In genomic region chr3:13191016-13191415, GRCh38 we compare ENCODE assay signal across 21 cellular contexts.
A peak's percentile ranks its signal among the peaks of the same experiment; 100 is the strongest.
DNase-seq lines count a peak whose midpoint lies in the region; TF ChIP-seq lines count a peak whose summit lies in the region.
"Had no signal": no experiment of that assay in that cellular context is flagged by ENCODE, and none has a peak within 500 bp of the region (broad histone marks: within the 10 kb centered on the region; RNA-seq: fewer than 3 reads in every experiment).

No MANE protein-coding gene starts in this region.

- H3K36me3 Mint-ChIP-seq in H9 (ENCODE audit: insufficient read depth in 1 of 3, low read depth in 3 of 3): no peaks in the 10 kb centered on the region
- no peaks in the 10 kb centered on the region for H3K36me3 Mint-ChIP-seq in activated T-helper 2 cell treated with anti-CD3 and anti-CD28 coated beads, Interferon-gamma antibody, Interleukin-2, Interleukin-4, amounts not matched to agents 10 μg/mL and 5 μg/mL and 100 μg/mL, durations not matched to agents 14 hours and 24 hours and 36 hours (ENCODE audit: low read depth)
- H3K36me3 Mint-ChIP-seq: CD4-positive, CD25-positive, alpha-beta regulatory T cell; IgD-negative memory B cell had no signal

- no peak overlapping the region for H3K4me3 Mint-ChIP-seq in H9
- H3K4me3 Mint-ChIP-seq in activated T-helper 2 cell treated with anti-CD3 and anti-CD28 coated beads, Interferon-gamma antibody, Interleukin-2, Interleukin-4, amounts not matched to agents 10 μg/mL and 5 μg/mL and 100 μg/mL, durations not matched to agents 14 hours and 24 hours and 36 hours (ENCODE audit: low read depth): no peak overlapping the region
- H3K4me3 Mint-ChIP-seq: CD4-positive, CD25-positive, alpha-beta regulatory T cell had no signal

- no peaks in the 10 kb centered on the region; the same call in none of the 2 replicates for H3K27me3 Mint-ChIP-seq in H9 (ENCODE audit: low read depth)
- H3K27me3 Mint-ChIP-seq in activated T-helper 2 cell treated with anti-CD3 and anti-CD28 coated beads, Interferon-gamma antibody, Interleukin-2, Interleukin-4, amounts not matched to agents 10 μg/mL and 5 μg/mL and 100 μg/mL, durations not matched to agents 14 hours and 24 hours and 36 hours (ENCODE audit: low read depth): peaks cover 2% of the 10 kb centered on the region

- H3K4me1 ChIP-seq in BLaER1: peaks cover 91% of the 10 kb centered on the region
- H3K4me1 ChIP-seq in H9 (ENCODE audit: insufficient read depth, low read length): no peaks in the 10 kb centered on the region; the same call in 1 of the 2 replicates
- peaks cover 5% of the 10 kb centered on the region for H3K4me1 ChIP-seq in osteoblast (ENCODE audit: insufficient read depth, low read length)
- H3K4me1 ChIP-seq: Peyer's patch had no signal

- no peaks in the 10 kb centered on the region for H3K79me1 ChIP-seq in H9 (ENCODE audit: insufficient read depth, low read depth, low read length, poor library complexity, severe bottlenecking)

- H3K4me3 ChIP-seq in BLaER1 (no peak overlapping the region), osteoblast (ENCODE audit: insufficient read depth, low read length) (no peak overlapping the region)
- H3K4me3 ChIP-seq: GM23248, Peyer's patch, SJCRH30 had no signal

- no peak overlapping the region for H3T11ph ChIP-seq in H9 (ENCODE audit: low read length)

- H2BK15ac ChIP-seq in H9 (ENCODE audit: low read depth, low read length): no peak overlapping the region

- H3K27me3 ChIP-seq in BLaER1 (no peaks in the 10 kb centered on the region), H9 (ENCODE audit: insufficient read depth, low read length) (no peaks in the 10 kb centered on the region), osteoblast (ENCODE audit: insufficient read depth, low read length) (no peaks in the 10 kb centered on the region)
- H3K27me3 ChIP-seq: Peyer's patch had no signal

- no peak overlapping the region for H3K18ac ChIP-seq in H9 (ENCODE audit: insufficient read length, low read depth, low read length)

- no CpG with 5 or more reads among the region's 12 CpGs for WGBS in H9 (ENCODE audit: extremely low coverage, insufficient read length, low lambda C conversion rate)

- peak overlapping the region; percentile 92 for H3K4me2 ChIP-seq in BLaER1
- no peak overlapping the region for H3K4me2 ChIP-seq in H9 (ENCODE audit: insufficient read depth, insufficient read length, low read length)
- H3K4me2 ChIP-seq in osteoblast (ENCODE audit: insufficient read depth, low read length): no peak overlapping the region

- H3K9me3 ChIP-seq in BLaER1: peaks cover 31% of the 10 kb centered on the region
- no peaks in the 10 kb centered on the region for H3K9me3 ChIP-seq in H9 (ENCODE audit: control insufficient read depth, low read depth, low read length)
- H3K9me3 ChIP-seq in osteoblast (ENCODE audit: low read depth, low read length): no peaks in the 10 kb centered on the region
- H3K9me3 ChIP-seq: Peyer's patch, SJCRH30 had no signal

- no peak overlapping the region for H2BK120ac ChIP-seq in H9 (ENCODE audit: low read depth, low read length, poor library complexity, severe bottlenecking)

- TF ChIP-seq CTCF in H9 (conservative IDR thresholded peaks at IDR 0.05) (no peak), osteoblast (IDR thresholded peaks at IDR 0.05; ENCODE audit: extremely low read depth, low read depth, low read length) (no peak)

- H4K91ac ChIP-seq in H9 (ENCODE audit: insufficient read length, low read depth, low read length): no peak overlapping the region

- H4K5ac ChIP-seq in H9 (ENCODE audit: insufficient read length, low read depth, low read length): no peak overlapping the region

- H2BK20ac ChIP-seq in H9 (ENCODE audit: low read depth, low read length, poor library complexity, severe bottlenecking): no peak overlapping the region

- no peaks in the 10 kb centered on the region for H3K23me2 ChIP-seq in H9 (ENCODE audit: insufficient read length, low read depth, low read length, poor library complexity, severe bottlenecking)

- H2BK5ac ChIP-seq in H9 (ENCODE audit: insufficient read length, low read length): no peak overlapping the region

- intact Hi-C loops in activated T-helper 2 cell treated with anti-CD3 and anti-CD28 coated beads, Interferon-gamma antibody, Interleukin-2, Interleukin-4, amounts not matched to agents 10 μg/mL and 5 μg/mL and 100 μg/mL, durations not matched to agents 14 hours and 24 hours and 36 hours (cut with micrococcal nuclease): no loop called here

- H3K9ac ChIP-seq in BLaER1: no peak overlapping the region
- H3K9ac ChIP-seq in H9 (ENCODE audit: extremely low read depth, insufficient read length, low read length): no peak overlapping the region
- H3K9ac ChIP-seq: GM23248 had no signal

- H3K14ac ChIP-seq in H9 (ENCODE audit: insufficient read depth, low read length): no peak overlapping the region

- no peak overlapping the region for H3K56ac ChIP-seq in H9 (ENCODE audit: insufficient read length, low read depth, low read length)

- H4K20me1 ChIP-seq in BLaER1: no peaks in the 10 kb centered on the region
- no peaks in the 10 kb centered on the region for H4K20me1 ChIP-seq in H9 (ENCODE audit: control insufficient read depth, insufficient read depth, insufficient read length)
- no peaks in the 10 kb centered on the region for H4K20me1 ChIP-seq in osteoblast (ENCODE audit: insufficient read depth, low read length)

- no peak overlapping the region for H2AK5ac ChIP-seq in H9 (ENCODE audit: insufficient read length, low read length)

- H3K4ac ChIP-seq in H9 (ENCODE audit: low read depth, low read length): no peak overlapping the region

- H3K36me3 ChIP-seq in BLaER1: no peaks in the 10 kb centered on the region
- no peaks in the 10 kb centered on the region for H3K36me3 ChIP-seq in osteoblast (ENCODE audit: insufficient read depth, low read length)
- H3K36me3 ChIP-seq: Peyer's patch, SJCRH30 had no signal

- H3K79me2 ChIP-seq in H9 (ENCODE audit: insufficient read depth, low read length) (no peaks in the 10 kb centered on the region), osteoblast (ENCODE audit: insufficient read depth, low read length) (no peaks in the 10 kb centered on the region)

- H3K23ac ChIP-seq in H9 (ENCODE audit: insufficient read length, low read depth, low read length): no peak overlapping the region

- H3K27ac ChIP-seq in BLaER1: peak overlapping the region; percentile 79; the same call in 1 of the 2 replicates
- H3K27ac ChIP-seq in H9 (ENCODE audit: insufficient read length, low read depth, low read length): no peak overlapping the region
- no peak overlapping the region for H3K27ac ChIP-seq in osteoblast (ENCODE audit: low read depth, low read length)
- H3K27ac ChIP-seq: GM23248, Peyer's patch, SJCRH30 had no signal

- H2AFZ ChIP-seq in H9 (ENCODE audit: low read length) (no peak overlapping the region), osteoblast (ENCODE audit: low read length) (no peak overlapping the region)
- H2AFZ ChIP-seq: GM23248 had no signal

- H3K4me1 Mint-ChIP-seq in H9: peaks cover 4 to 8% of the 10 kb centered on the region in 2 experiments
- H3K4me1 Mint-ChIP-seq in activated T-helper 2 cell treated with anti-CD3 and anti-CD28 coated beads, Interferon-gamma antibody, Interleukin-2, Interleukin-4, amounts not matched to agents 10 μg/mL and 5 μg/mL and 100 μg/mL, durations not matched to agents 14 hours and 24 hours and 36 hours (ENCODE audit: low read depth): peaks cover 7% of the 10 kb centered on the region

- no peak overlapping the region for H4K8ac ChIP-seq in H9 (replicated peaks; ENCODE audit: insufficient read length, low read depth, low read length)

- DNase-seq in H9 (no peak), cerebellum (ENCODE audit: low spot score) (peak; percentile 73), osteoblast (ENCODE audit: insufficient read length, low spot score, missing footprints) (peak; percentile 21), iPS-NIHi11 (ENCODE audit: low spot score) (no peak)
- DNase-seq in stimulated activated CD4-positive, alpha-beta T cell treated with anti-CD3 and anti-CD28 coated beads, Interleukin-12 subunit alpha, Interleukin-12 subunit beta, amount 100 ng/mL, for 4 hours: no peak
- no peak for DNase-seq in activated T-helper 2 cell treated with anti-CD3 and anti-CD28 coated beads, Interferon-gamma antibody, Interleukin-2, Interleukin-4, amounts not matched to agents 10 μg/mL and 5 μg/mL and 100 μg/mL, durations not matched to agents 14 hours and 24 hours and 36 hours (ENCODE audit: low spot score)
- DNase-seq: CD4-positive, CD25-positive, alpha-beta regulatory T cell; EL; GM23248; HCEC 1CT; MV-4-11; NCI-H1105 treated with DMSO at 0.1 percent for 48 hours; NCI-H2029 treated with DMSO at 0.1 percent for 48 hours; NCI-H226; NCI-H510A treated with DMSO at 0.1 percent for 48 hours; NCI-H774; NK-92 treated with Interleukin-12 subunit alpha and Interleukin-12 subunit beta, amount 100 ng/mL, for 24 hours; SJCRH30 had no signal

- peaks cover 2 to 3% of the 10 kb centered on the region in 2 experiments; a peak in 4 of 5 replicates for H3K9me3 Mint-ChIP-seq in H9
- peaks cover 9% of the 10 kb centered on the region for H3K9me3 Mint-ChIP-seq in activated T-helper 2 cell treated with anti-CD3 and anti-CD28 coated beads, Interferon-gamma antibody, Interleukin-2, Interleukin-4, amounts not matched to agents 10 μg/mL and 5 μg/mL and 100 μg/mL, durations not matched to agents 14 hours and 24 hours and 36 hours

- H2BK12ac ChIP-seq in H9 (ENCODE audit: insufficient read length, low read depth, low read length): no peak overlapping the region

- peak overlapping the region in 2 of 3 experiments; percentile 2 to 6; a peak in 2 of 7 replicates for H3K27ac Mint-ChIP-seq in H9
- H3K27ac Mint-ChIP-seq in activated T-helper 2 cell treated with anti-CD3 and anti-CD28 coated beads, Interferon-gamma antibody, Interleukin-2, Interleukin-4, amounts not matched to agents 10 μg/mL and 5 μg/mL and 100 μg/mL, durations not matched to agents 14 hours and 24 hours and 36 hours: no peak overlapping the region
- H3K27ac Mint-ChIP-seq: CD4-positive, CD25-positive, alpha-beta regulatory T cell; IgD-negative memory B cell had no signal

Comparison
In these comparisons a context has a peak if more than half of its experiments do, and no peak if none do; other contexts are left out.
1. DNase-seq: peak in cerebellum (single experiment) and osteoblast (single experiment); none in H9 (single experiment), stimulated activated CD4-positive, alpha-beta T cell treated with anti-CD3 and anti-CD28 coated beads, Interleukin-12 subunit alpha, Interleukin-12 subunit beta, amount 100 ng/mL, for 4 hours (single experiment), activated T-helper 2 cell treated with anti-CD3 and anti-CD28 coated beads, Interferon-gamma antibody, Interleukin-2, Interleukin-4, amounts not matched to agents 10 μg/mL and 5 μg/mL and 100 μg/mL, durations not matched to agents 14 hours and 24 hours and 36 hours (single experiment) and iPS-NIHi11 (single experiment).